8 cellular contexts compared by ENCODE assay signal in genomic region chr1:248825573-248825908, GRCh38. TPM values are rescaled to one million over a fixed set of nuclear protein-coding genes. Genes with fewer than 3 reads are reported as not detected.
DNase-seq lines count a peak whose midpoint lies in the region; ATAC-seq, FAIRE-seq and TF ChIP-seq lines count a peak whose summit lies in the region.

No MANE protein-coding gene starts in this region.

- no peak overlapping the region for H3K14ac ChIP-seq in H1 (ENCODE audit: insufficient read length)

- H3K9ac ChIP-seq in H1 (replicated peaks in 1 of 4; ENCODE audit: extremely low read depth in 1 of 4, low read depth in 3 of 4, low read length in 3 of 4) (peak overlapping the region in 3 of 4 experiments; percentile 84 to 99 (median 92); a peak in 6 of 7 replicates), neural cell (ENCODE audit: low read length) (peak overlapping the region; percentile 85)

- peak overlapping the region; percentile 42 for H3K56ac ChIP-seq in H1 (replicated peaks; ENCODE audit: insufficient read length, low read depth, low read length)

- no peak overlapping the region for H2BK120ac ChIP-seq in H1 (replicated peaks; ENCODE audit: low read depth, low read length)

- POLR2A ChIA-PET in A673 (lab: Charles Lee; ENCODE audit: low non-redundant PET) = interaction anchor here (0.7 kb wide), 1 partner anchor 12 kb away, joined by 3 read pairs; the partner anchor contains the start of gene ZNF672
- POLR2A ChIA-PET in H1 (lab: Charles Lee; ENCODE audit: partially characterized antibody) = interaction anchor here (0.9 to 6.0 kb wide), 9 partner anchors 12 to 81 kb away, joined by 3 to 69 read pairs (median 8); partner anchors contain the start of genes PGBD2, ZNF672 and ZNF692

- BruUV-seq in A673 (replicated peaks; lab: Mats Ljungman, UMichigan) = no TSS peak

- H3K27ac ChIP-seq in A673 (ENCODE audit: low read depth, low read length, poor library complexity, severe bottlenecking) = peak overlapping the region; percentile 95
- H3K27ac ChIP-seq in H1 (ENCODE audit: low read depth, low read length) = peak overlapping the region; percentile 98
- peak overlapping the region; percentile 83 for H3K27ac ChIP-seq in neural cell (ENCODE audit: low read length)

- intact Hi-C loops in A673 (cut with micrococcal nuclease; ENCODE audit: unreplicated experiment) = no loop called here

- H3K4me3 ChIP-seq in A673 (ENCODE audit: low read depth, low read length, poor library complexity, severe bottlenecking) (peak overlapping the region; percentile 72), LNCaP clone FGC (ENCODE audit: low read depth, low read length) (peak overlapping the region; percentile 94), H1 (ENCODE audit: extremely low read depth in 1 of 4, insufficient read depth in 2 of 4, low read depth in 3 of 4, low read length in 4 of 4) (peak overlapping the region; percentile 88 to 98 (median 94)), neural cell (ENCODE audit: low read length) (peak overlapping the region; percentile 82)

- WGBS in H1 (ENCODE audit: extremely low coverage in 1 of 2, insufficient coverage in 1 of 2, insufficient read length in 1 of 2, insufficient replicate concordance in 2 of 2, low coverage in 1 of 2, low lambda C conversion rate in 2 of 2, missing lambda C conversion rate in 1 of 2), 2 experiments = 3% methylated on average over 12 of the region's 18 CpGs; no CpG with 5 or more reads in 1 of the 2 experiments

- H3K4me2 ChIP-seq in H1 (ENCODE audit: insufficient read depth in 1 of 2, low read depth in 2 of 2, low read length in 2 of 2) (peak overlapping the region; percentile 80 to 81), neural cell (ENCODE audit: low read length) (peak overlapping the region; percentile 92)

- peaks cover 0 to 5% of the 10 kb centered on the region in 2 experiments for H4K20me1 ChIP-seq in H1 (replicated peaks in 1 of 2; ENCODE audit: control insufficient read depth in 1 of 2, insufficient read depth in 2 of 2, low read length in 2 of 2)
- no peaks in the 10 kb centered on the region for H4K20me1 ChIP-seq in neural cell (ENCODE audit: insufficient read depth)

- peak overlapping the region; percentile 75; the same call in 1 of the 2 replicates for H3K18ac ChIP-seq in H1 (ENCODE audit: extremely low read depth, low read length)

- H3F3A ChIP-seq in neural cell (ENCODE audit: insufficient read depth, low read length, poor library complexity, severe bottlenecking) = peaks cover 3% of the 10 kb centered on the region

- peak overlapping the region; percentile 78 for H4K5ac ChIP-seq in H1 (ENCODE audit: insufficient read length, low read depth, low read length)

- no peaks in the 10 kb centered on the region for H3K9me3 ChIP-seq in A673 (ENCODE audit: low read depth, low read length, poor library complexity, severe bottlenecking)
- no peaks in the 10 kb centered on the region; a peak in 1 of 4 replicates for H3K9me3 ChIP-seq in H1 (ENCODE audit: insufficient read depth in 2 of 2, low read depth in 1 of 2, low read length in 1 of 2)
- no peaks in the 10 kb centered on the region for H3K9me3 ChIP-seq in neural cell (ENCODE audit: low read length)

- DNase-seq in A673 (ENCODE audit: low spot score) (no peak), LNCaP clone FGC (ENCODE audit: low read depth) (no peak), H1 (ENCODE audit: low read depth in 1 of 2, low spot score in 2 of 2) (peak in 1 of 2 experiments; percentile 60), SHP77 treated with DMSO at 0.1 percent for 48 hours (lab: John Stamatoyannopoulos, UW) (no peak), RKO (ENCODE audit: low spot score) (no peak)
- DNase-seq in central memory CD4-positive, alpha-beta T cell = no peak

- no peak overlapping the region for H2AK5ac ChIP-seq in H1 (ENCODE audit: low read depth, low read length)

- no peak for TF ChIP-seq EP300 in H1 (IDR thresholded peaks at IDR 0.05; ENCODE audit: borderline replicate concordance in 1 of 2, low read depth in 2 of 2, low read length in 2 of 2)
- TF ChIP-seq EP300 in neural cell (conservative IDR thresholded peaks at IDR 0.05; ENCODE audit: poor library complexity, severe bottlenecking) = no peak

- FAIRE-seq in H1 (lab: Jason Lieb, UNC) = no peak

- no peak overlapping the region for H2BK20ac ChIP-seq in H1 (ENCODE audit: low read length)

- H3K36me3 ChIP-seq in A673 (ENCODE audit: insufficient read depth, low read length, poor library complexity, severe bottlenecking) (peaks cover 7% of the 10 kb centered on the region), H1 (ENCODE audit: control insufficient read depth in 2 of 4, insufficient read depth in 4 of 4, low read length in 3 of 4) (peaks cover 0 to 17% (median 9%) of the 10 kb centered on the region in 4 experiments; a peak in 6 of 8 replicates), neural cell (ENCODE audit: insufficient read depth, low read length) (no peaks in the 10 kb centered on the region)

- H2BK5ac ChIP-seq in H1 (ENCODE audit: low read depth, low read length) = peak overlapping the region; percentile 44; the same call in 1 of the 2 replicates

- H3K23ac ChIP-seq in H1 (ENCODE audit: insufficient read length) = no peak overlapping the region

- H3K23me2 ChIP-seq in H1 (ENCODE audit: low read depth, low read length) = peaks cover 10% of the 10 kb centered on the region

- H3K79me2 ChIP-seq in H1 (ENCODE audit: control insufficient read depth in 1 of 2, insufficient read depth in 2 of 2, low read length in 2 of 2) = peaks cover 0 to 49% of the 10 kb centered on the region in 2 experiments; a peak in 3 of 4 replicates
- peaks cover 38% of the 10 kb centered on the region for H3K79me2 ChIP-seq in neural cell (replicated peaks; ENCODE audit: insufficient read depth, low read length)

- peak overlapping the region; percentile 52 for H4K91ac ChIP-seq in H1 (replicated peaks; ENCODE audit: insufficient read length, low read length)

- H3K27me3 ChIP-seq in A673 (replicated peaks; ENCODE audit: insufficient read depth, low read depth, low read length, poor library complexity) (no peaks in the 10 kb centered on the region), H1 (replicated peaks in 1 of 4; ENCODE audit: control insufficient read depth in 3 of 4, extremely low read depth in 1 of 4, insufficient read depth in 3 of 4, low read length in 3 of 4) (no peaks in the 10 kb centered on the region), neural cell (ENCODE audit: insufficient read depth, low read depth, low read length) (no peaks in the 10 kb centered on the region)

- H2BK15ac ChIP-seq in H1 (ENCODE audit: low read length) = no peak overlapping the region

- TF ChIP-seq RAD21 in H1 (IDR thresholded peaks at IDR 0.05 in 1 of 2, conservative IDR thresholded peaks at IDR 0.05 in 1 of 2; ENCODE audit: low read depth in 2 of 2, low read length in 2 of 2) (no peak), neural cell (conservative IDR thresholded peaks at IDR 0.05) (peak; percentile 18)

- peak; percentile 2 for ATAC-seq in GM21381 (IDR thresholded peaks at IDR 0.05; ENCODE audit: unreplicated experiment)

- peak overlapping the region; percentile 95 for H4K8ac ChIP-seq in H1 (ENCODE audit: extremely low read depth, insufficient read depth, low read length)

- no peak overlapping the region for H3K4ac ChIP-seq in H1 (replicated peaks; ENCODE audit: insufficient read length, low read depth, low read length)

- TF ChIP-seq POLR2A in H1 (IDR thresholded peaks at IDR 0.05; ENCODE audit: control extremely low read depth in 1 of 2, low read depth in 2 of 2, low read length in 2 of 2) = no peak

- H2AFZ ChIP-seq in H1 (ENCODE audit: low read length) (peak overlapping the region; percentile 90), neural cell (ENCODE audit: low read depth, low read length) (peak overlapping the region; percentile 89)

- CTCF ChIA-PET in A673 (lab: Charles Lee) (interaction anchor here (0.6 to 1.7 kb wide), 4 partner anchors 12 to 81 kb away, joined by 3 to 8 read pairs (median 5); partner anchors contain the start of gene ZNF672), H1 (lab: Charles Lee; ENCODE audit: partially characterized antibody) (interaction anchor here (0.6 to 3.8 kb wide), 7 partner anchors 12 to 77 kb away, joined by 3 to 20 read pairs (median 8); partner anchors contain the start of genes ZNF672 and ZNF692)

- H3K79me1 ChIP-seq in H1 (ENCODE audit: low read depth, low read length) = peaks cover 9% of the 10 kb centered on the region

- no peaks in the 10 kb centered on the region for H3K9me2 ChIP-seq in neural cell (ENCODE audit: insufficient read depth, low read length)

- TF ChIP-seq CTCF in A673 (conservative IDR thresholded peaks at IDR 0.05; ENCODE audit: low read depth, low read length) (no peak), LNCaP clone FGC (IDR thresholded peaks at IDR 0.05; ENCODE audit: control insufficient read depth, extremely low read depth, insufficient read depth) (no peak), H1 (IDR thresholded peaks at IDR 0.05; ENCODE audit: control extremely low read depth in 1 of 3, insufficient read depth in 1 of 3, low read depth in 1 of 3, low read length in 3 of 3) (no peak), neural cell (IDR thresholded peaks at IDR 0.05; ENCODE audit: poor library complexity, severe bottlenecking) (no peak)

- H2BK12ac ChIP-seq in H1 (ENCODE audit: low read depth, low read length) = no peak overlapping the region; the same call in 1 of the 2 replicates

- H3K4me1 ChIP-seq in A673 (ENCODE audit: insufficient read depth, low read length, poor library complexity, severe bottlenecking) (peaks cover 11% of the 10 kb centered on the region), H1 (replicated peaks in 1 of 4; ENCODE audit: control insufficient read depth in 3 of 4, insufficient read depth in 4 of 4, low read length in 3 of 4) (peaks cover 0 to 5% (median 1%) of the 10 kb centered on the region in 4 experiments; a peak in 5 of 7 replicates)

RNA-seq across cellular contexts. Expression of gene SH3BP5L, which starts 0.2 kb away (rescaled TPM):
- total RNA-seq in A673 (2021) = 26.7 and 28.6 TPM in 2 replicates
- total RNA-seq in H1 (2021; fragmentation: NEBNext Ultra II Directional; extraction: Animal tissue kit (Norgen Biotek cat#: 25700)) = 27.9 and 28.4 TPM in 2 replicates
- polyA plus RNA-seq in H1 (2011; rRNA removed) (20.2 and 29.7 TPM in 2 replicates), neural cell (38.6 and 46.1 TPM in 2 replicates)
- 27.2 TPM for polyA plus RNA-seq in H1 (2011; cell fraction: cytosol; rRNA removed)
- 32.9 TPM for polyA plus RNA-seq in H1 (2011; cell fraction: nucleus; rRNA removed)
- polyA plus RNA-seq in H1 (2012, experiment 1 of 2) = 14.2 to 20.1 TPM (median 19.1 TPM) in 4 replicates
- polyA plus RNA-seq in H1 (2012, experiment 2 of 2) = 18.1 TPM
- 14.2 TPM for polyA plus RNA-seq in H1 (2013, experiment 1 of 2)
- 13.8 TPM for polyA plus RNA-seq in H1 (2013, experiment 2 of 2)
- 15.4 and 21.6 TPM in 2 replicates for polyA minus RNA-seq in H1 (2011; rRNA and poly(A)+ RNA removed)
- 13.0 TPM for polyA minus RNA-seq in H1 (2011; cell fraction: cytosol; rRNA and poly(A)+ RNA removed)
- 24.4 TPM for polyA minus RNA-seq in H1 (2011; cell fraction: nucleus; rRNA and poly(A)+ RNA removed)
- 43.9 and 49.9 TPM in 2 replicates for polyA minus RNA-seq in neural cell

RNA-seq across cellular contexts. Expression of gene ZNF672, which starts 12.5 kb away (rescaled TPM):
- total RNA-seq in A673 (2021) = 21.6 and 24.0 TPM in 2 replicates
- 28.4 and 30.7 TPM in 2 replicates for total RNA-seq in H1 (2021; fragmentation: NEBNext Ultra II Directional; extraction: Animal tissue kit (Norgen Biotek cat#: 25700))
- polyA plus RNA-seq in H1 (2011; rRNA removed) = 40.4 and 40.7 TPM in 2 replicates
- 29.5 TPM for polyA plus RNA-seq in H1 (2011; cell fraction: cytosol; rRNA removed)
- polyA plus RNA-seq in H1 (2011; cell fraction: nucleus; rRNA removed) = 25.3 TPM
- polyA plus RNA-seq in H1 (2012, experiment 1 of 2) = 15.9 to 22.8 TPM (median 20.8 TPM) in 4 replicates
- polyA plus RNA-seq in H1 (2012, experiment 2 of 2) = 31.7 TPM
- polyA plus RNA-seq in H1 (2013, experiment 1 of 2) = 17.9 TPM
- polyA plus RNA-seq in H1 (2013, experiment 2 of 2) = 18.5 TPM
- 27.1 and 34.9 TPM in 2 replicates for polyA minus RNA-seq in H1 (2011; rRNA and poly(A)+ RNA removed)
- 26.9 TPM for polyA minus RNA-seq in H1 (2011; cell fraction: cytosol; rRNA and poly(A)+ RNA removed)
- polyA minus RNA-seq in H1 (2011; cell fraction: nucleus; rRNA and poly(A)+ RNA removed) = 29.5 TPM
- polyA plus RNA-seq in neural cell = 22.9 and 31.0 TPM in 2 replicates
- polyA minus RNA-seq in neural cell = 40.6 and 44.6 TPM in 2 replicates

RNA-seq across cellular contexts. Expression of gene ZNF692, which starts 33.3 kb away (rescaled TPM):
- total RNA-seq in A673 (2021) = 58.6 and 64.5 TPM in 2 replicates
- 38.4 and 39.7 TPM in 2 replicates for total RNA-seq in H1 (2021; fragmentation: NEBNext Ultra II Directional; extraction: Animal tissue kit (Norgen Biotek cat#: 25700))
- 52.3 and 55.8 TPM in 2 replicates for polyA plus RNA-seq in H1 (2011; rRNA removed)
- polyA plus RNA-seq in H1 (2011; cell fraction: cytosol; rRNA removed) = 75.0 TPM
- polyA plus RNA-seq in H1 (2011; cell fraction: nucleus; rRNA removed) = 255 TPM
- 47.8 to 62.3 TPM (median 56.6 TPM) in 4 replicates for polyA plus RNA-seq in H1 (2012, experiment 1 of 2)
- 42.7 TPM for polyA plus RNA-seq in H1 (2012, experiment 2 of 2)
- 30.6 TPM for polyA plus RNA-seq in H1 (2013, experiment 1 of 2)
- polyA plus RNA-seq in H1 (2013, experiment 2 of 2) = 26.0 TPM
- polyA minus RNA-seq in H1 (2011; rRNA and poly(A)+ RNA removed) = 12.5 and 15.3 TPM in 2 replicates
- polyA minus RNA-seq in H1 (2011; cell fraction: cytosol; rRNA and poly(A)+ RNA removed) = 12.3 TPM
- polyA minus RNA-seq in H1 (2011; cell fraction: nucleus; rRNA and poly(A)+ RNA removed) = 40.6 TPM
- polyA plus RNA-seq in neural cell = 183 and 255 TPM in 2 replicates
- 36.3 and 41.1 TPM in 2 replicates for polyA minus RNA-seq in neural cell
